Comparison of ENCODE assay signal across 8 cellular contexts in genomic region chr15:70111203-70112017, GRCh38. TPM values are rescaled to one million over a fixed set of nuclear protein-coding genes. Genes with fewer than 3 reads are reported as not detected.
DNase-seq lines count a peak whose midpoint lies in the region; ATAC-seq and TF ChIP-seq lines count a peak whose summit lies in the region.

No MANE protein-coding gene starts in this region.

- no peak overlapping the region for H2AFZ ChIP-seq in GM23248

- no peaks in the 10 kb centered on the region for H3K9me2 ChIP-seq in GM23248 (ENCODE audit: insufficient read depth)

- TF ChIP-seq CTCF in brain microvascular endothelial cell (IDR thresholded peaks at IDR 0.05; ENCODE audit: low read depth, low read length, missing control alignments) (no peak), spleen (IDR thresholded peaks at IDR 0.05 in 8 of 11, conservative IDR thresholded peaks at IDR 0.05 in 3 of 11) (no peak), GM10266 (IDR thresholded peaks at IDR 0.05; ENCODE audit: control insufficient read depth, insufficient read depth, low read depth, missing control alignments) (no peak)

- intact Hi-C loops in spleen (cut with DNase I; ENCODE audit: low total_unique reads): no loop called here

- ATAC-seq in stimulated activated naive CD8-positive, alpha-beta T cell treated with anti-CD3 and anti-CD28 coated beads, Interleukin-15, Interleukin-2, amounts not matched to agents 100 U/mL and 50 U/mL, for 24 hours: no peak

- no peak overlapping the region for H3K27ac ChIP-seq in GM23248
- H3K27ac ChIP-seq in brain microvascular endothelial cell: peak overlapping the region; percentile 53
- H3K27ac ChIP-seq in spleen: peak overlapping the region in 7 of 8 donors; percentile 54 to 79 (median 70)

- TF ChIP-seq POLR2A in spleen (IDR thresholded peaks at IDR 0.05): no peak

- H3K9me3 ChIP-seq in GM23248 (ENCODE audit: low read depth): no peaks in the 10 kb centered on the region
- H3K9me3 ChIP-seq in spleen: no peaks in the 10 kb centered on the region

- no peak overlapping the region for H3K4me2 ChIP-seq in GM23248 (ENCODE audit: unreplicated experiment)

- no peaks in the 10 kb centered on the region for H3K27me3 ChIP-seq in GM23248 (replicated peaks; ENCODE audit: insufficient read depth)
- no peaks in the 10 kb centered on the region for H3K27me3 ChIP-seq in brain microvascular endothelial cell (replicated peaks)
- H3K27me3 ChIP-seq in spleen (replicated peaks in 1 of 7): peaks cover 0 to 21% (median 0%) of the 10 kb centered on the region in 7 donors

- H3K4me1 ChIP-seq in GM23248 (ENCODE audit: insufficient read depth) (peaks cover 4% of the 10 kb centered on the region; the same call in 1 of the 2 replicates), spleen (peaks cover 8 to 42% (median 23%) of the 10 kb centered on the region in 6 donors)

- no peaks in the 10 kb centered on the region for H3K79me2 ChIP-seq in GM23248 (ENCODE audit: insufficient read depth)

- H3K36me3 ChIP-seq in GM23248 (ENCODE audit: low read depth) (no peaks in the 10 kb centered on the region), brain microvascular endothelial cell (replicated peaks) (no peaks in the 10 kb centered on the region), spleen (no peaks in the 10 kb centered on the region)

- peaks cover 3% of the 10 kb centered on the region; the same call in 1 of the 2 replicates for H3F3A ChIP-seq in GM23248 (ENCODE audit: insufficient read depth)

- H3K9ac ChIP-seq in GM23248: no peak overlapping the region

- in situ Hi-C loops in GM23248 (cut with MboI) (no loop called here), brain microvascular endothelial cell (cut with HindIII; ENCODE audit: low pct_ligation_motif_present, low sequenced_read_pairs) (no loop called here)

- peak; percentile 67 for DNase-seq in GM23248
- peak; percentile 87 for DNase-seq in NCI-H2227 treated with DMSO at 0.1 percent for 48 hours (lab: John Stamatoyannopoulos, UW)
- DNase-seq in brain microvascular endothelial cell: peak; percentile 86
- DNase-seq in iPS-NIHi7 (ENCODE audit: extremely low spot score): peak; percentile 88
- DNase-seq in spleen: no peak
- DNase-seq in mesenteric fat pad (ENCODE audit: low spot score): no peak
- DNase-seq in stimulated activated naive CD8-positive, alpha-beta T cell treated with anti-CD3 and anti-CD28 coated beads, Interleukin-15, Interleukin-2, amounts not matched to agents 100 U/mL and 50 U/mL, for 24 hours: no peak
- no peak for DNase-seq in GM10266 (ENCODE audit: extremely low spot score)

- H4K20me1 ChIP-seq in GM23248 (ENCODE audit: insufficient read depth): no peaks in the 10 kb centered on the region

- 2 to 8% methylated on average over 7 of the region's 7 CpGs for WGBS in GM23248 (ENCODE audit: low coverage in 1 of 2, low lambda C conversion rate in 2 of 2, missing lambda C conversion rate in 2 of 2), 2 experiments
- WGBS in spleen, 5 donors: 28 to 40% (median 31%) methylated on average over 7 of the region's 7 CpGs

- no peak overlapping the region for H3K4me3 ChIP-seq in GM23248
- H3K4me3 ChIP-seq in brain microvascular endothelial cell (ENCODE audit: low read depth, low read length): no peak overlapping the region
- peak overlapping the region in 1 of 8 donors; percentile 24 for H3K4me3 ChIP-seq in spleen

RNA-seq across cellular contexts. Expression of gene TLE3, which starts 13.7 kb away (rescaled TPM):
- total RNA-seq in GM23248 (2014; rRNA removed; shearing (Covaris generic)): 25.3 and 37.6 TPM in 2 replicates
- polyA plus RNA-seq in GM23248 (2016; fragmentation: Nextera tagmentation; extraction: Ambion mirVana) (9.8 and 11.7 TPM in 2 replicates), spleen (10 to 100 TPM; 23.7 to 41.0 (median 29.2) TPM)
- total RNA-seq in spleen (100 to 1,000 TPM in 5 of 7 donors, 10 to 100 TPM in 2; 81.7 to 141 (median 121) TPM), mesenteric fat pad (52.5 TPM)

Comparison
In these comparisons a context has a peak if more than half of its experiments do, and no peak if none do; other contexts are left out.
1. DNase-seq: peak in GM23248 (single experiment), NCI-H2227 treated with DMSO at 0.1 percent for 48 hours (single experiment), brain microvascular endothelial cell (single experiment) and iPS-NIHi7 (single experiment); none in spleen (single experiment), mesenteric fat pad (single experiment), stimulated activated naive CD8-positive, alpha-beta T cell treated with anti-CD3 and anti-CD28 coated beads, Interleukin-15, Interleukin-2, amounts not matched to agents 100 U/mL and 50 U/mL, for 24 hours (single experiment) and GM10266 (single experiment).